ENCODE assay signal across 9 cellular contexts in genomic region chrX:123648028-123648810, GRCh38.
DNase-seq lines count a peak whose midpoint lies in the region; ATAC-seq and TF ChIP-seq lines count a peak whose summit lies in the region.
"Had no signal": no experiment of that assay in that cellular context is flagged by ENCODE, and none has a peak within 500 bp of the region (broad histone marks: within the 10 kb centered on the region; RNA-seq: fewer than 3 reads in every experiment).

No MANE protein-coding gene starts in this region.

- POLR2A ChIA-PET in CD8-positive, alpha-beta T cell (lab: Charles Lee): no interaction called here

- intact Hi-C loops in CD8-positive, alpha-beta T cell (cut with DNase I, micrococcal nuclease): no loop called here

- peak; percentile 85 for ATAC-seq in CD8-positive, alpha-beta T cell
- no peak for ATAC-seq in HG02884 (IDR thresholded peaks at IDR 0.05; ENCODE audit: unreplicated experiment)
- ATAC-seq in GM18858 (IDR thresholded peaks at IDR 0.05; ENCODE audit: unreplicated experiment): no peak
- no peak for ATAC-seq in HG02852 (IDR thresholded peaks at IDR 0.05; ENCODE audit: unreplicated experiment)
- ATAC-seq: activated CD4-positive, CD25-positive, alpha-beta regulatory T cell treated with anti-CD3 and anti-CD28 coated beads, Interleukin-2, amount 50 U/mL, for 24 hours had no signal

- no peak overlapping the region for H3K27ac ChIP-seq in CD8-positive, alpha-beta T cell (ENCODE audit: low read depth, low read length)
- peak overlapping the region; percentile 74; the same call in 1 of the 2 replicates for H3K27ac ChIP-seq in HUES64 (ENCODE audit: low read depth, low read length)
- peak overlapping the region; percentile 49 for H3K27ac ChIP-seq in brain microvascular endothelial cell

- no peak overlapping the region for H3K9ac ChIP-seq in HUES64 (ENCODE audit: low read depth, low read length)

- TF ChIP-seq CTCF in CD8-positive, alpha-beta T cell (IDR thresholded peaks at IDR 0.05): no peak
- no peak for TF ChIP-seq CTCF in brain microvascular endothelial cell (IDR thresholded peaks at IDR 0.05; ENCODE audit: low read depth, low read length, missing control alignments)
- TF ChIP-seq CTCF in mesothelial cell of epicardium (IDR thresholded peaks at IDR 0.05; ENCODE audit: unreplicated experiment): no peak

- peaks cover 57% of the 10 kb centered on the region for H3K36me3 Mint-ChIP-seq in CD8-positive, alpha-beta T cell
- peaks cover 37% of the 10 kb centered on the region for H3K36me3 Mint-ChIP-seq in mesothelial cell of epicardium

- H3K4me3 ChIP-seq in CD8-positive, alpha-beta T cell (ENCODE audit: low read depth, low read length): no peak overlapping the region
- no peak overlapping the region for H3K4me3 ChIP-seq in HUES64 (ENCODE audit: low read length)
- no peak overlapping the region for H3K4me3 ChIP-seq in brain microvascular endothelial cell (ENCODE audit: low read depth, low read length)

- peaks cover 46% of the 10 kb centered on the region for H3K4me1 Mint-ChIP-seq in CD8-positive, alpha-beta T cell (ENCODE audit: low read depth)
- H3K4me1 Mint-ChIP-seq in mesothelial cell of epicardium: peaks cover 8% of the 10 kb centered on the region

- H3K27me3 Mint-ChIP-seq in CD8-positive, alpha-beta T cell (ENCODE audit: low read depth): no peaks in the 10 kb centered on the region
- H3K27me3 Mint-ChIP-seq in mesothelial cell of epicardium (ENCODE audit: low read depth): no peaks in the 10 kb centered on the region

- H3K36me3 ChIP-seq in CD8-positive, alpha-beta T cell (ENCODE audit: insufficient read depth, low read length): no peaks in the 10 kb centered on the region
- H3K36me3 ChIP-seq in HUES64 (ENCODE audit: insufficient read depth, low read length) (peaks cover 13% of the 10 kb centered on the region), brain microvascular endothelial cell (replicated peaks) (no peaks in the 10 kb centered on the region)

- DNase-seq in CD8-positive, alpha-beta T cell: peak in 5 of 7 experiments; percentile 0 to 43 (median 9)
- DNase-seq in brain microvascular endothelial cell (peak; percentile 65), mesothelial cell of epicardium (ENCODE audit: low spot score in 2 of 2, unreplicated experiment in 2 of 2) (peak; percentile 20 to 41), middle frontal gyrus (ENCODE audit: extremely low spot score, low spot score) (no peak)

- CTCF ChIA-PET in CD8-positive, alpha-beta T cell (lab: Charles Lee): no interaction called here

- no peaks in the 10 kb centered on the region for H3K27me3 ChIP-seq in CD8-positive, alpha-beta T cell (ENCODE audit: insufficient read depth, low read length)
- H3K27me3 ChIP-seq in HUES64 (ENCODE audit: insufficient read depth, low read length) (no peaks in the 10 kb centered on the region), brain microvascular endothelial cell (replicated peaks) (no peaks in the 10 kb centered on the region)

- H3K4me1 ChIP-seq in CD8-positive, alpha-beta T cell (ENCODE audit: insufficient read depth, low read length): no peaks in the 10 kb centered on the region
- H3K4me1 ChIP-seq in HUES64 (ENCODE audit: insufficient read depth, low read length): peaks cover 4% of the 10 kb centered on the region; the same call in 1 of the 2 replicates

- no peak overlapping the region for H3K4me3 Mint-ChIP-seq in CD8-positive, alpha-beta T cell
- no peak overlapping the region for H3K4me3 Mint-ChIP-seq in mesothelial cell of epicardium

- WGBS in HUES64: 34% methylated on average over 20 of the region's 20 CpGs

- H3K9me3 Mint-ChIP-seq in CD8-positive, alpha-beta T cell: no peaks in the 10 kb centered on the region
- H3K9me3 Mint-ChIP-seq in mesothelial cell of epicardium: peaks cover 45% of the 10 kb centered on the region

- H3K9me3 ChIP-seq in CD8-positive, alpha-beta T cell (ENCODE audit: low read length): no peaks in the 10 kb centered on the region
- no peaks in the 10 kb centered on the region for H3K9me3 ChIP-seq in HUES64 (ENCODE audit: insufficient read depth, low read depth, low read length)

- peak overlapping the region; percentile 41 for H3K27ac Mint-ChIP-seq in CD8-positive, alpha-beta T cell
- peak overlapping the region; percentile 82 for H3K27ac Mint-ChIP-seq in mesothelial cell of epicardium

- in situ Hi-C loops in brain microvascular endothelial cell (cut with HindIII; ENCODE audit: low pct_ligation_motif_present, low sequenced_read_pairs): no loop called here
